Comparison of ENCODE assay signal across 19 cellular contexts in the genomic region with DNA sequence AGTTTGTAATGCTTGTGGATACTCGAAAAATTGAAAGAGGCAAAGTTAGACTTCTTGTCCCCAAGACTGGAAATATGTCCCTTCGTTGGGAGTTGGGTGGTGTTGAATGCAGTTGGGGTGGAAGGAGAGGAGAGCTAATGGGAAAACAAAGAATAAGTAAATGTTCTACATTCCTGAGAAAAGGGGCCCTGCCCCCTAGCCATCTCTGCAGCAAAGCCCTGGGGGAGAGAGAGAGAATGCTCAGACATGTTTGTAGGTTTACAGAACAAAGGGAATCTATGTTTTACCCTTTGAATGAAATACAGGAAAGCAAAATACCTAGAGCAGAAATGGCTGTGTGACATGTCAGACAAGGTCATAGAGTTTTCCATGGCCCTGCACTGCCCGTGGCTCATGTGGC.
"Had no signal": no experiment of that assay in that cellular context is flagged by ENCODE, and none has a peak within 500 bp of the region (broad histone marks: within the 10 kb centered on the region; RNA-seq: fewer than 3 reads in every experiment).

No MANE protein-coding gene starts in this region.

- H3K4me1 Mint-ChIP-seq: activated naive CD8-positive, alpha-beta T cell treated with anti-CD3 and anti-CD28 coated beads for 36 hours had no signal

- DNase-seq: activated CD4-positive, alpha-beta T cell treated with anti-CD3 and anti-CD28 coated beads for 4 hours; activated CD4-positive, alpha-beta T cell treated with anti-CD3 and anti-CD28 coated beads, Interleukin-2, amount 50 U/mL, for 4 hours; activated effector memory CD4-positive, alpha-beta T cell treated with Interleukin-2 at 50 U/mL for 16 hours; activated naive CD4-positive, alpha-beta T cell treated with Interleukin-2 at 50 U/mL for 16 hours; activated naive CD8-positive, alpha-beta T cell treated with anti-CD3 and anti-CD28 coated beads for 36 hours; adrenal gland; aorta; brain microvascular endothelial cell; heart left ventricle; left cardiac atrium; naive thymus-derived CD8-positive, alpha-beta T cell; posterior cingulate gyrus; right lobe of liver; stimulated activated CD4-positive, alpha-beta T cell treated with anti-CD3 and anti-CD28 coated beads, Interleukin-4, amount 100 ng/mL, for 1 hour; stimulated activated naive CD8-positive, alpha-beta T cell treated with anti-CD3 and anti-CD28 coated beads, Interleukin-15, Interleukin-2, amounts not matched to agents 100 U/mL and 50 U/mL, for 24 hours; testis; transverse colon had no signal

- H3K4me3 ChIP-seq: adrenal gland, coronary artery, heart left ventricle, right lobe of liver, testis, transverse colon had no signal

- H3K9me3 Mint-ChIP-seq: activated naive CD8-positive, alpha-beta T cell treated with anti-CD3 and anti-CD28 coated beads for 36 hours; naive thymus-derived CD8-positive, alpha-beta T cell had no signal

- H3K4me3 Mint-ChIP-seq: activated naive CD8-positive, alpha-beta T cell treated with anti-CD3 and anti-CD28 coated beads for 36 hours; naive thymus-derived CD8-positive, alpha-beta T cell had no signal

- ATAC-seq: esophagus mucosa; heart left ventricle; left cardiac atrium; naive thymus-derived CD8-positive, alpha-beta T cell; right lobe of liver; stimulated activated naive CD8-positive, alpha-beta T cell treated with anti-CD3 and anti-CD28 coated beads, Interleukin-15, Interleukin-2, amounts not matched to agents 100 U/mL and 50 U/mL, for 24 hours had no signal

- H3K36me3 ChIP-seq: adrenal gland, brain microvascular endothelial cell, heart left ventricle, right lobe of liver, transverse colon had no signal

- H3K27me3 Mint-ChIP-seq: activated naive CD8-positive, alpha-beta T cell treated with anti-CD3 and anti-CD28 coated beads for 36 hours; naive thymus-derived CD8-positive, alpha-beta T cell had no signal

- H3K9me3 ChIP-seq: adrenal gland, heart left ventricle, right lobe of liver, testis, transverse colon had no signal

- H3K27me3 ChIP-seq: adrenal gland, brain microvascular endothelial cell, heart left ventricle, right lobe of liver, testis, transverse colon had no signal

- H3K27ac Mint-ChIP-seq: activated naive CD8-positive, alpha-beta T cell treated with anti-CD3 and anti-CD28 coated beads for 36 hours had no signal

- H3K27ac ChIP-seq: adrenal gland, brain microvascular endothelial cell, coronary artery, heart left ventricle, right lobe of liver, testis, transverse colon had no signal
